In genomic region chr18:70781860-70782453, GRCh38 we compare ENCODE assay signal across 8 cellular contexts.
DNase-seq lines count a peak whose midpoint lies in the region; ATAC-seq lines count a peak whose summit lies in the region.

No MANE protein-coding gene starts in this region.

- no peak overlapping the region for H3K4me2 ChIP-seq in mesendoderm (ENCODE audit: low read length)

- ATAC-seq in GM18870 (IDR thresholded peaks at IDR 0.05; ENCODE audit: unreplicated experiment) (peak; percentile 99), HG03095 (IDR thresholded peaks at IDR 0.05; ENCODE audit: unreplicated experiment) (peak; percentile 96)

- no peak overlapping the region for H3K27ac ChIP-seq in mesendoderm (ENCODE audit: low read depth, low read length)

- H4K8ac ChIP-seq in mesendoderm (ENCODE audit: low read depth, low read length), result no peak overlapping the region

- H2BK15ac ChIP-seq in mesendoderm (replicated peaks; ENCODE audit: low read depth), result no peak overlapping the region

- H3K23ac ChIP-seq in mesendoderm (ENCODE audit: low read length), result no peak overlapping the region

- H3K4ac ChIP-seq in mesendoderm (ENCODE audit: low read depth, low read length), result no peak overlapping the region

- no CpG with 5 or more reads among the region's 8 CpGs for WGBS in mesendoderm (ENCODE audit: extremely low coverage, insufficient coverage, low lambda C conversion rate)

- H3K18ac ChIP-seq in mesendoderm (ENCODE audit: low read length), result no peak overlapping the region

- H3K4me3 ChIP-seq in mesendoderm (ENCODE audit: low read length), result no peak overlapping the region

- no peak overlapping the region for H2BK120ac ChIP-seq in mesendoderm (ENCODE audit: low read depth, low read length)

- no peak overlapping the region for H3K9ac ChIP-seq in mesendoderm (ENCODE audit: low read length)

- DNase-seq in AML-193 (lab: John Stamatoyannopoulos, UW), result peak; percentile 38 to 52
- peak; percentile 16 for DNase-seq in NCI-H2227 (lab: John Stamatoyannopoulos, UW; ENCODE audit: unreplicated experiment)
- peak; percentile 22 to 57 (median 38) for DNase-seq in activated CD4-positive, CD25-positive, alpha-beta regulatory T cell (lab: John Stamatoyannopoulos, UW)
- DNase-seq in central memory CD4-positive, alpha-beta T cell, result peak; percentile 38
- peak; percentile 66 for DNase-seq in mesendoderm
- peak; percentile 21 to 74 (median 42) for DNase-seq in stimulated activated naive CD4-positive, alpha-beta T cell (lab: John Stamatoyannopoulos, UW)

- H3K56ac ChIP-seq in mesendoderm (ENCODE audit: low read length), result no peak overlapping the region

- no peaks in the 10 kb centered on the region for H3K36me3 ChIP-seq in mesendoderm (ENCODE audit: control insufficient read depth, insufficient read depth, low read length)

- H3K79me1 ChIP-seq in mesendoderm (ENCODE audit: low read length), result no peaks in the 10 kb centered on the region

- H2AK5ac ChIP-seq in mesendoderm (ENCODE audit: low read length), result no peak overlapping the region

- no peaks in the 10 kb centered on the region for H3K27me3 ChIP-seq in mesendoderm (ENCODE audit: insufficient read depth, low read length, poor library complexity)

- no peaks in the 10 kb centered on the region for H3K4me1 ChIP-seq in mesendoderm (ENCODE audit: control insufficient read depth, low read depth, low read length)

- no peak overlapping the region for H4K5ac ChIP-seq in mesendoderm (ENCODE audit: low read length)

- no peaks in the 10 kb centered on the region for H3K79me2 ChIP-seq in mesendoderm (ENCODE audit: control insufficient read depth, insufficient read depth, low read length)

- H2BK5ac ChIP-seq in mesendoderm (ENCODE audit: low read length), result no peak overlapping the region

Comparison
In these comparisons a context has a peak if more than half of its experiments do, and no peak if none do; other contexts are left out.
1. DNase-seq: peak in every context shown above with its lines; median percentile 66 in mesendoderm; 45 in AML-193; 42 in stimulated activated naive CD4-positive, alpha-beta T cell; 38 in activated CD4-positive, CD25-positive, alpha-beta regulatory T cell; 38 in central memory CD4-positive, alpha-beta T cell; 16 in NCI-H2227.